In genomic region chr4:150994721-150995120, GRCh38 we compare ENCODE assay signal across 25 cellular contexts. TPM values are rescaled to one million over a fixed set of nuclear protein-coding genes. Genes with fewer than 3 reads are reported as not detected.
A peak's percentile ranks its signal among the peaks of the same experiment; 100 is the strongest.
DNase-seq lines count a peak whose midpoint lies in the region; ATAC-seq, FAIRE-seq and TF ChIP-seq lines count a peak whose summit lies in the region.
"Had no signal": no experiment of that assay in that cellular context is flagged by ENCODE, and none has a peak within 500 bp of the region (broad histone marks: within the 10 kb centered on the region; RNA-seq: fewer than 3 reads in every experiment).

No MANE protein-coding gene starts in this region.

- no peaks in the 10 kb centered on the region; a peak in 2 of 4 replicates for H3K36me3 ChIP-seq in GM12878 (ENCODE audit: control insufficient read depth in 2 of 2, insufficient read depth in 2 of 2, low read length in 1 of 2)
- H3K36me3 ChIP-seq: SJCRH30 had no signal

- H3K9me3 ChIP-seq in H9 (ENCODE audit: control insufficient read depth, low read depth, low read length): no peaks in the 10 kb centered on the region
- H3K9me3 ChIP-seq in GM12878 (replicated peaks; ENCODE audit: control insufficient read depth, insufficient read depth, low read length): peaks cover 2% of the 10 kb centered on the region; the same call in 2 of the 3 replicates
- H3K9me3 ChIP-seq: SJCRH30 had no signal

- H2BK20ac ChIP-seq in H9 (ENCODE audit: low read depth, low read length, poor library complexity, severe bottlenecking): no peak overlapping the region

- H3T11ph ChIP-seq in H9 (ENCODE audit: low read length): no peak overlapping the region

- no peak overlapping the region for H3K4me3 Mint-ChIP-seq in H9
- no peak overlapping the region for H3K4me3 Mint-ChIP-seq in stimulated activated memory B cell treated with anti-CD40 and anti-IgM and Interleukin-4, amounts not matched to agents 10 μg/mL and 1 μg/mL and 100 μg/mL, for 72 hours
- H3K4me3 Mint-ChIP-seq: CD8-positive, alpha-beta memory T cell had no signal

- no peak overlapping the region for H4K5ac ChIP-seq in H9 (ENCODE audit: insufficient read length, low read depth, low read length)

- no peak overlapping the region for H2BK5ac ChIP-seq in H9 (ENCODE audit: insufficient read length, low read length)

- H4K8ac ChIP-seq in H9 (replicated peaks; ENCODE audit: insufficient read length, low read depth, low read length): no peak overlapping the region

- peaks cover 2% of the 10 kb centered on the region for H3K79me1 ChIP-seq in H9 (ENCODE audit: insufficient read depth, low read depth, low read length, poor library complexity, severe bottlenecking)

- peaks cover 15% of the 10 kb centered on the region; the same call in 1 of the 2 replicates for H3K79me2 ChIP-seq in H9 (ENCODE audit: insufficient read depth, low read length)
- H3K79me2 ChIP-seq in GM12878 (ENCODE audit: control insufficient read depth, insufficient read depth, low read length): peaks cover 48% of the 10 kb centered on the region

- H3K4ac ChIP-seq in H9 (ENCODE audit: low read depth, low read length): no peak overlapping the region

- DNase-seq in NCI-H345 (lab: John Stamatoyannopoulos, UW) (peak; percentile 8), NCI-H345 treated with DMSO at 0.1 percent for 48 hours (lab: John Stamatoyannopoulos, UW; ENCODE audit: unreplicated experiment) (no peak), H9 (no peak), GM12878 (ENCODE audit: low read depth, low spot score) (no peak), inferior parietal cortex (ENCODE audit: extremely low spot score) (no peak)
- DNase-seq: ACHN; Calu3; CD8-positive, alpha-beta memory T cell; DMS153; GOT3; KBM-7; NCI-H1092; NCI-H1436; NCI-H187 treated with DMSO at 0.1 percent for 48 hours; NCI-H524; NCI-H774; NK-92 treated with Interleukin-12 subunit alpha and Interleukin-12 subunit beta, amount 100 ng/mL, for 24 hours; OCI-M1; SJCRH30 had no signal

- H2BK15ac ChIP-seq in H9 (ENCODE audit: low read depth, low read length): no peak overlapping the region

- H2AFZ ChIP-seq in H9 (ENCODE audit: low read length) (no peak overlapping the region), GM12878 (ENCODE audit: control insufficient read depth, low read depth, low read length) (no peak overlapping the region)

- CTCF ChIA-PET in GM12878 (lab: Yijun Ruan, JAX): no interaction called here

- no CpG with 5 or more reads among the region's 2 CpGs for WGBS in H9 (ENCODE audit: extremely low coverage, insufficient read length, low lambda C conversion rate)
- WGBS in GM12878 (ENCODE audit: insufficient coverage, insufficient replicate concordance, low lambda C conversion rate, missing lambda C conversion rate): 100% methylated on average over 2 of the region's 2 CpGs

- H3K9ac ChIP-seq in H9 (ENCODE audit: extremely low read depth, insufficient read length, low read length) (no peak overlapping the region), GM12878 (ENCODE audit: control insufficient read depth, insufficient read depth, low read length) (no peak overlapping the region)

- no peak overlapping the region for H2BK12ac ChIP-seq in H9 (ENCODE audit: insufficient read length, low read depth, low read length)

- no peak overlapping the region for H3K23ac ChIP-seq in H9 (ENCODE audit: insufficient read length, low read depth, low read length)

- FAIRE-seq in GM12878 (lab: Jason Lieb, UNC): peak; percentile 49
- FAIRE-seq: RCC 7860 had no signal

- no peak overlapping the region for H3K4me3 ChIP-seq in GM12878
- H3K4me3 ChIP-seq: SJCRH30 had no signal

- H3K27ac ChIP-seq in H9 (ENCODE audit: insufficient read length, low read depth, low read length) (no peak overlapping the region), GM12878 (ENCODE audit: control insufficient read depth, insufficient read depth) (no peak overlapping the region)
- H3K27ac ChIP-seq: 22Rv1, C4-2B, SJCRH30 had no signal

- H3K4me2 ChIP-seq in H9 (ENCODE audit: insufficient read depth, insufficient read length, low read length) (no peak overlapping the region), GM12878 (ENCODE audit: control insufficient read depth, insufficient read depth) (no peak overlapping the region)

- no peak for TF ChIP-seq POLR2A in GM12878 (IDR thresholded peaks at IDR 0.05; ENCODE audit: low read depth, low read length)

- H3K27me3 ChIP-seq in H9 (ENCODE audit: insufficient read depth, low read length) (no peaks in the 10 kb centered on the region), GM12878 (replicated peaks in 1 of 2; ENCODE audit: control insufficient read depth in 2 of 2, insufficient read depth in 2 of 2, low read length in 1 of 2) (no peaks in the 10 kb centered on the region)
- H3K27me3 ChIP-seq: SJCRH30 had no signal

- no peak overlapping the region for H3K14ac ChIP-seq in H9 (ENCODE audit: insufficient read depth, low read length)

- H3K23me2 ChIP-seq in H9 (ENCODE audit: insufficient read length, low read depth, low read length, poor library complexity, severe bottlenecking): no peaks in the 10 kb centered on the region

- no peak overlapping the region for H3K56ac ChIP-seq in H9 (ENCODE audit: insufficient read length, low read depth, low read length)

- H3K9me3 Mint-ChIP-seq in H9: no peaks in the 10 kb centered on the region
- peaks cover 13% of the 10 kb centered on the region for H3K9me3 Mint-ChIP-seq in stimulated activated memory B cell treated with anti-CD40 and anti-IgM and Interleukin-4, amounts not matched to agents 10 μg/mL and 1 μg/mL and 100 μg/mL, for 72 hours
- H3K9me3 Mint-ChIP-seq: CD8-positive, alpha-beta memory T cell had no signal

- no peaks in the 10 kb centered on the region; the same call in 1 of the 2 replicates for H3K4me1 ChIP-seq in H9 (ENCODE audit: insufficient read depth, low read length)
- H3K4me1 ChIP-seq in GM12878 (ENCODE audit: control insufficient read depth, insufficient read depth, low read length): peaks cover 3% of the 10 kb centered on the region; the same call in 1 of the 2 replicates
- H3K4me1 ChIP-seq: SJCRH30 had no signal

- RAD21 ChIA-PET in GM12878 (lab: Charles Lee; ENCODE audit: unreplicated experiment): no interaction called here

- H3K18ac ChIP-seq in H9 (ENCODE audit: insufficient read length, low read depth, low read length): no peak overlapping the region

- intact Hi-C loops in GM12878 (cut with micrococcal nuclease; ENCODE audit: unreplicated experiment): no loop called here

- in situ Hi-C loops in GM12878 (cut with MboI): no loop called here

- no peaks in the 10 kb centered on the region for H3K27me3 Mint-ChIP-seq in H9 (ENCODE audit: low read depth)
- H3K27me3 Mint-ChIP-seq in stimulated activated memory B cell treated with anti-CD40 and anti-IgM and Interleukin-4, amounts not matched to agents 10 μg/mL and 1 μg/mL and 100 μg/mL, for 72 hours: no peaks in the 10 kb centered on the region
- H3K27me3 Mint-ChIP-seq: CD8-positive, alpha-beta memory T cell had no signal

- TF ChIP-seq EP300 in GM12878 (IDR thresholded peaks at IDR 0.05; ENCODE audit: borderline replicate concordance in 1 of 2, control insufficient read depth in 1 of 2, low read depth in 2 of 2, low read length in 2 of 2): no peak

- H3K4me1 Mint-ChIP-seq in H9: peaks cover 13 to 23% of the 10 kb centered on the region in 2 experiments
- peaks cover 67% of the 10 kb centered on the region for H3K4me1 Mint-ChIP-seq in stimulated activated memory B cell treated with anti-CD40 and anti-IgM and Interleukin-4, amounts not matched to agents 10 μg/mL and 1 μg/mL and 100 μg/mL, for 72 hours

- SMC1A ChIA-PET in GM12878 (lab: Charles Lee; ENCODE audit: uncharacterized antibody, unreplicated experiment): interaction anchor here (0.6 kb wide), 1 partner anchor 10 kb away, joined by 3 read pairs; no protein-coding TSS in a partner anchor

- no peak for TF ChIP-seq RAD21 in GM12878 (IDR thresholded peaks at IDR 0.05; ENCODE audit: insufficient read depth, low read depth, low read length)

- H2BK120ac ChIP-seq in H9 (ENCODE audit: low read depth, low read length, poor library complexity, severe bottlenecking): no peak overlapping the region

- no peak for TF ChIP-seq CTCF in H9 (conservative IDR thresholded peaks at IDR 0.05)
- TF ChIP-seq CTCF in GM12878 (IDR thresholded peaks at IDR 0.05 in 2 of 3, conservative IDR thresholded peaks at IDR 0.05 in 1 of 3; ENCODE audit: control insufficient read depth in 2 of 3, extremely low read depth in 1 of 3, insufficient read depth in 1 of 3, low read depth in 3 of 3, low read length in 3 of 3): no peak

- POLR2A ChIA-PET in GM12878 (lab: Charles Lee): interaction anchor here (0.6 kb wide), 1 partner anchor 11 kb away, joined by 5 read pairs; no protein-coding TSS in a partner anchor

- BruUV-seq in GM12878 (replicated peaks; lab: Mats Ljungman, UMichigan): no TSS peak

- peak overlapping the region in 2 of 3 experiments; percentile 30 to 79; a peak in 3 of 7 replicates for H3K27ac Mint-ChIP-seq in H9
- peak overlapping the region; percentile 53 for H3K27ac Mint-ChIP-seq in stimulated activated memory B cell treated with anti-CD40 and anti-IgM and Interleukin-4, amounts not matched to agents 10 μg/mL and 1 μg/mL and 100 μg/mL, for 72 hours

- no peaks in the 10 kb centered on the region for H4K20me1 ChIP-seq in H9 (ENCODE audit: control insufficient read depth, insufficient read depth, insufficient read length)
- H4K20me1 ChIP-seq in GM12878 (ENCODE audit: control insufficient read depth, insufficient read depth): no peaks in the 10 kb centered on the region

- H2AK5ac ChIP-seq in H9 (ENCODE audit: insufficient read length, low read length): no peak overlapping the region

- H4K91ac ChIP-seq in H9 (ENCODE audit: insufficient read length, low read depth, low read length): no peak overlapping the region

- H3K36me3 Mint-ChIP-seq in H9 (ENCODE audit: insufficient read depth in 1 of 3, low read depth in 3 of 3): peaks cover 4 to 7% (median 5%) of the 10 kb centered on the region in 3 experiments; a peak in 4 of 7 replicates
- H3K36me3 Mint-ChIP-seq in stimulated activated memory B cell treated with anti-CD40 and anti-IgM and Interleukin-4, amounts not matched to agents 10 μg/mL and 1 μg/mL and 100 μg/mL, for 72 hours: peaks cover 42% of the 10 kb centered on the region

- ATAC-seq in GM12878 (peak; percentile 29; the same call in 2 of the 3 replicates), HG03045 (IDR thresholded peaks at IDR 0.05; ENCODE audit: unreplicated experiment) (no peak), GM21619 (IDR thresholded peaks at IDR 0.05; ENCODE audit: unreplicated experiment) (no peak)
- no peak for ATAC-seq in stimulated activated memory B cell treated with anti-CD40 and anti-IgM and Interleukin-4, amounts not matched to agents 10 μg/mL and 1 μg/mL and 100 μg/mL, for 72 hours

RNA-seq across cellular contexts. Expression of gene LRBA, which starts 20.4 kb away (rescaled TPM):
- total RNA-seq in H9 (2021) (52.6 and 55.3 TPM in 2 replicates), GM12878 (2014; rRNA removed) (75.5 and 89.8 TPM in 2 replicates), GM12878 (2014; rRNA removed; fragmentation: Illumina TruSeq; extraction: Trizol) (93.4 and 101 TPM in 2 replicates), GM12878 (2021) (70.6 and 72.7 TPM in 2 replicates)
- total RNA-seq in GM12878 (2013; cell fraction: nucleolus; rRNA removed): 574 and 578 TPM in 2 replicates
- polyA plus RNA-seq in GM12878 (2011; ENCODE audit: low read depth): 40.5 TPM
- polyA plus RNA-seq in GM12878 (2011; rRNA removed) (74.6 and 82.6 TPM in 2 replicates), GM12878 (2014; fragmentation: Illumina TruSeq; extraction: Trizol) (74.4 and 98.9 TPM in 2 replicates), GM12878 (2014; fragmentation: Nextera tagmentation; extraction: Ambion mirVana) (10 to 100 TPM; 20.3 to 22.0 TPM), GM12878 (2014; rRNA removed) (37.1 and 39.4 TPM in 2 replicates), GM12878 (2016; fragmentation: Nextera tagmentation; extraction: Ambion mirVana) (10 to 100 TPM; 24.8 to 29.4 TPM)
- polyA plus RNA-seq in GM12878 (2011; cell fraction: cytosol; rRNA removed): 71.9 and 79.6 TPM in 2 replicates
- polyA plus RNA-seq in GM12878 (2011; cell fraction: nucleus; rRNA removed): 58.5 and 60.2 TPM in 2 replicates
- 39.6 and 45.7 TPM in 2 replicates for polyA plus RNA-seq in GM12878 (2012)
- polyA minus RNA-seq in GM12878 (2011; rRNA and poly(A)+ RNA removed): 433 TPM in 2 replicates
- 91.3 and 96.2 TPM in 2 replicates for polyA minus RNA-seq in GM12878 (2011; cell fraction: cytosol; rRNA and poly(A)+ RNA removed)
- polyA minus RNA-seq in GM12878 (2011; cell fraction: nucleus; rRNA and poly(A)+ RNA removed): 384 and 542 TPM in 2 replicates
